17 cellular contexts compared by ENCODE assay signal in the genomic region with DNA sequence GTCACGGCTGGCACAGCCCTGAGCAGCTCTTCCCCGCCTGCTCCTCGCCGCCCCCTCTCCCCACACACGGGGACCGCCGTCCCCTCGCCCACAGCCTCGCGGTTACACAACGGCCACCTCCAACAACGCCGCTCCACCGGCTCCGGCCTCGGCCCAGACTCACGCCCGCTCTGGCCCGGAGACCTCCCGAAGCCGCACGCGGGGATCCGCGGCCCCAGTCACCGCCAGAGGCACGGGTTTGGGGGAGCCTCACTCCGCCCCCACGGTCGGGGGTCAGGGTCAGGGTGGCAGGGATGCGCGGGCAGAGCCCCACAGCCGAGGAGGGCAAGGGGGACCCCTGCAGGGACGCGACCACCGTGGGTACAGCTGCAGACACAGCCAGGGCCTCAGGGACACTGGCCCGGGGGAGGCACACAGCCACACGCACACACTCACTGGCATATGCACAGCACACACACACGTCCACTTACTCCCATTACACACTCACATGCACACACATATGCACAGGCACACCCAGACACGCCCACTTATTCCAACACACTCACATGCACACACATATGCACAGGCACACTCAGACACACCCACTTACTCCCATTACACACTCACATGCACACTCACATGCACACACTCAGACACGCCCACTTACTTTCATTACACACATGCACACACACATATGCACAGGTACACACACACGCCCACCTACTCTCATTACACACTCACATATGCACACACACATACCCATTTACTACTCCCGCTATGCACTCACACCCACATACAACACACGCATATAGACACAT.
A peak's percentile ranks its signal among the peaks of the same experiment; 100 is the strongest.
DNase-seq lines count a peak whose midpoint lies in the region; ATAC-seq and TF ChIP-seq lines count a peak whose summit lies in the region.
"Had no signal": no experiment of that assay in that cellular context is flagged by ENCODE, and none has a peak within 500 bp of the region (broad histone marks: within the 10 kb centered on the region; RNA-seq: fewer than 3 reads in every experiment).

No MANE protein-coding gene starts in this region.

- TF ChIP-seq CTCF in nephron progenitor cell (IDR thresholded peaks at IDR 0.05) = no peak

- peaks cover 18% of the 10 kb centered on the region for H3K4me1 Mint-ChIP-seq in stimulated activated naive CD8-positive, alpha-beta T cell treated with anti-CD3 and anti-CD28 coated beads, Interleukin-15, amount 100 ng/mL, for 72 hours
- H3K4me1 Mint-ChIP-seq in nephron progenitor cell = peaks cover 30% of the 10 kb centered on the region

- peak; percentile 8 for ATAC-seq in stimulated activated naive CD8-positive, alpha-beta T cell treated with anti-CD3 and anti-CD28 coated beads, Interleukin-15, amount 100 ng/mL, for 72 hours
- ATAC-seq in stimulated activated naive CD8-positive, alpha-beta T cell treated with anti-CD3 and anti-CD28 coated beads, Interleukin-15, Interleukin-2, amounts not matched to agents 100 U/mL and 50 U/mL, for 24 hours = no peak
- no peak for ATAC-seq in HG03280 (IDR thresholded peaks at IDR 0.05; ENCODE audit: unreplicated experiment)
- ATAC-seq: sciatic nerve had no signal

- H3K27ac Mint-ChIP-seq in stimulated activated naive CD8-positive, alpha-beta T cell treated with anti-CD3 and anti-CD28 coated beads, Interleukin-15, amount 100 ng/mL, for 72 hours = no peak overlapping the region
- no peak overlapping the region for H3K27ac Mint-ChIP-seq in nephron progenitor cell
- H3K27ac Mint-ChIP-seq: effector memory CD8-positive, alpha-beta T cell; T-helper 2 cell treated with Interferon-gamma antibody and Interleukin-4, amounts not matched to agents 5 μg/mL and 100 μg/mL, for 36 hours had no signal

- H3K36me3 Mint-ChIP-seq in nephron progenitor cell (ENCODE audit: low read depth) = peaks cover 5% of the 10 kb centered on the region

- H3K4me3 Mint-ChIP-seq in stimulated activated naive CD8-positive, alpha-beta T cell treated with anti-CD3 and anti-CD28 coated beads, Interleukin-15, amount 100 ng/mL, for 72 hours = no peak overlapping the region
- H3K4me3 Mint-ChIP-seq in nephron progenitor cell = peak overlapping the region; percentile 59
- H3K4me3 Mint-ChIP-seq: effector memory CD8-positive, alpha-beta T cell had no signal

- peaks cover 11 to 12% of the 10 kb centered on the region in 2 donors for H3K9me3 Mint-ChIP-seq in stimulated activated naive CD8-positive, alpha-beta T cell treated with anti-CD3 and anti-CD28 coated beads, Interleukin-15, amount 100 ng/mL, for 72 hours
- peaks cover 13% of the 10 kb centered on the region for H3K9me3 Mint-ChIP-seq in nephron progenitor cell

- H3K27me3 Mint-ChIP-seq in stimulated activated naive CD8-positive, alpha-beta T cell treated with anti-CD3 and anti-CD28 coated beads, Interleukin-15, amount 100 ng/mL, for 72 hours = peaks cover 40% of the 10 kb centered on the region
- peaks cover 78% of the 10 kb centered on the region for H3K27me3 Mint-ChIP-seq in nephron progenitor cell (ENCODE audit: low read depth, poor library complexity)

- no peak for DNase-seq in stimulated activated naive CD8-positive, alpha-beta T cell treated with anti-CD3 and anti-CD28 coated beads, Interleukin-15, amount 100 ng/mL, for 72 hours
- DNase-seq in stimulated activated naive CD8-positive, alpha-beta T cell treated with anti-CD3 and anti-CD28 coated beads, Interleukin-15, Interleukin-2, amounts not matched to agents 100 U/mL and 50 U/mL, for 24 hours = no peak
- DNase-seq in ecto neural progenitor cell (ENCODE audit: low spot score) (peak; percentile 61), nephron progenitor cell (no peak), NOMO-1 treated with dmso at 0.1 percent for 144 hours (lab: John Stamatoyannopoulos, UW; ENCODE audit: unreplicated experiment) (no peak), NCI-H2171 (lab: John Stamatoyannopoulos, UW) (no peak), NCI-H2196 (lab: John Stamatoyannopoulos, UW; ENCODE audit: unreplicated experiment) (no peak)
- DNase-seq: ACHN; activated CD4-positive, CD25-positive, alpha-beta regulatory T cell treated with anti-CD3 and anti-CD28 coated beads, Interleukin-2, amount 50 U/mL, for 72 hours; CD8-positive, alpha-beta memory T cell; effector memory CD8-positive, alpha-beta T cell; naive B cell; NCI-H1105 treated with DMSO at 0.1 percent for 48 hours; SHP77 treated with DMSO at 0.1 percent for 48 hours had no signal
